Comparison of ENCODE assay signal across 6 cellular contexts in genomic region chr11:97691061-97691460, GRCh38.
"Had no signal": no experiment of that assay in that cellular context is flagged by ENCODE, and none has a peak within 500 bp of the region (broad histone marks: within the 10 kb centered on the region; RNA-seq: fewer than 3 reads in every experiment).

No MANE protein-coding gene starts in this region.

- H3K4me1 Mint-ChIP-seq: IgD-negative memory B cell had no signal

- H3K27ac ChIP-seq: HL-60 had no signal

- H3K4me3 Mint-ChIP-seq: IgD-negative memory B cell had no signal

- H3K27ac Mint-ChIP-seq: IgD-negative memory B cell had no signal

- DNase-seq: IMR-90, KBM-7 had no signal

- H3K27me3 Mint-ChIP-seq: IgD-negative memory B cell had no signal

- H3K36me3 Mint-ChIP-seq: IgD-negative memory B cell had no signal

- ATAC-seq: HepG2, K562 had no signal

- H3K4me3 ChIP-seq: K562 had no signal
